ENCODE assay signal across 8 cellular contexts in the genomic region with DNA sequence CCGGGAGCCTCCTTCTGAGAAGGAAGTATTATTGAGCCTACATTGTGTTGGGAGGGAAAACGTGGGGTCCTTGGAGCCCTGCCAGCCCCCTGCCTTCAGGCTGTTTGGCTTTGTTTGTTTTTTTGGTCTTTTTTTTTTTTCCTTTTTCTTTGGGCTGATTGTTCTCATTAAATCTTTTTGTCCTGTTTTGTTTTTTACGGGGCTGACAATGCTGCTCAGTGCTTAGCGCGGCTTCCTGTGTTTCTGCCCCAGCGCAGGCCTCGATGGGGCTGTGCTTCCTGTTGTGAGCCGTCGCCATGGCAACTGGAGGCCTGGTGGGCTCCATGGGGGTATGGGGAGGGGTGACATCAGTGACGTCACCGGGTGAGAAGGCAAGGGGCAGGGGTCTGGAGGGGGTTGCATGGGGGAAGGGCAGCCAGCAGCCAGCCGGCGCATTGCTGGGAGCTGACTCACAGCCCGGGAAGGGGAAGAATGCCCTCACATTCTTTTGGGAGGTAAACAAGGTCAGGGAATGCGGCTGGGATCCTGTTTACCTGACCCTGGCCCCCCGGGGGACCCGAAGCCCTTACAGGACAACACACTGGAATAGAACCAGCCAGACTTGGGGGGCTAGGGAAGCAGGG. TPM values are rescaled to one million over a fixed set of nuclear protein-coding genes. Genes with fewer than 3 reads are reported as not detected.
DNase-seq lines count a peak whose midpoint lies in the region; ATAC-seq and TF ChIP-seq lines count a peak whose summit lies in the region.

No MANE protein-coding gene starts in this region.

- POLR2A ChIA-PET in Panc1 (lab: Charles Lee), result interaction anchor here (0.6 kb wide), 1 partner anchor 34 kb away, joined by 5 read pairs; no protein-coding TSS in a partner anchor

- BruUV-seq in Panc1 (replicated peaks; lab: Mats Ljungman, UMichigan), result no TSS peak

- 3 to 4% methylated on average over 17 of the region's 17 CpGs for WGBS in tibial nerve, 2 donors

- no peaks in the 10 kb centered on the region for H3K27me3 ChIP-seq in Panc1 (ENCODE audit: control insufficient read depth, insufficient read depth, low read length)
- no peaks in the 10 kb centered on the region for H3K27me3 ChIP-seq in tibial nerve

- H3K4me1 ChIP-seq in Panc1 (ENCODE audit: control insufficient read depth, insufficient read depth, low read length) (peaks cover 71% of the 10 kb centered on the region), tibial nerve (peaks cover 3 to 92% (median 62%) of the 10 kb centered on the region in 4 donors)

- in situ Hi-C loops in Panc1 (cut with HindIII; ENCODE audit: low pct_unique_long_range_greater_than_20kb, low sequenced_read_pairs), result no loop called here

- ATAC-seq in Panc1, result peak; percentile 62
- ATAC-seq in omental fat pad (ENCODE audit: low FRiP score), result peak; percentile 45
- ATAC-seq in GM21423 (IDR thresholded peaks at IDR 0.05; ENCODE audit: unreplicated experiment), result no peak

- H3K9me3 ChIP-seq in Panc1 (ENCODE audit: control insufficient read depth, insufficient read depth, low read depth, low read length), result no peaks in the 10 kb centered on the region
- no peaks in the 10 kb centered on the region for H3K9me3 ChIP-seq in tibial nerve

- DNase-seq in GDM1 (lab: John Stamatoyannopoulos, UW) (peak; percentile 44), Panc1 (ENCODE audit: low read depth, low spot score) (peak; percentile 28), globus pallidus (ENCODE audit: low spot score) (peak; percentile 18), omental fat pad (ENCODE audit: low spot score) (peak; percentile 76), tibial nerve (ENCODE audit: low spot score in 2 of 2) (peak; percentile 77 to 81), SKM-1 treated with dmso at 0.1 percent for 144 hours (lab: John Stamatoyannopoulos, UW; ENCODE audit: unreplicated experiment) (no peak)
- peak; percentile 59 for DNase-seq in activated naive CD4-positive, alpha-beta T cell treated with Interleukin-2 at 50 U/mL for 16 hours

- no peak overlapping the region for H3K4me3 ChIP-seq in Panc1 (ENCODE audit: low read depth in 2 of 2, low read length in 2 of 2)
- H3K4me3 ChIP-seq in tibial nerve, result no peak overlapping the region

- intact Hi-C loops in Panc1 (cut with micrococcal nuclease; ENCODE audit: unreplicated experiment), result loop anchor here (5.0 kb wide), 2 partner anchors 58 to 138 kb away; no protein-coding TSS in a partner anchor

- H3K27ac ChIP-seq in Panc1 (ENCODE audit: low read length) (peak overlapping the region; percentile 97), tibial nerve (peak overlapping the region; percentile 60 to 95 (median 88))

- peak; percentile 59 to 90 for TF ChIP-seq EP300 in tibial nerve (IDR thresholded peaks at IDR 0.05)

- TF ChIP-seq CTCF in Panc1 (IDR thresholded peaks at IDR 0.05) (no peak), omental fat pad (IDR thresholded peaks at IDR 0.05) (no peak), tibial nerve (IDR thresholded peaks at IDR 0.05) (no peak)

- CTCF ChIA-PET in Panc1 (lab: Charles Lee), result interaction anchor here (0.5 to 0.9 kb wide), 2 partner anchors 41 to 116 kb away, joined by 3 to 12 read pairs; no protein-coding TSS in a partner anchor

- no peak for TF ChIP-seq POLR2A in tibial nerve (IDR thresholded peaks at IDR 0.05)

- no peaks in the 10 kb centered on the region for H3K36me3 ChIP-seq in Panc1 (ENCODE audit: control insufficient read depth, insufficient read depth, low read length)
- no peaks in the 10 kb centered on the region for H3K36me3 ChIP-seq in tibial nerve

RNA-seq across cellular contexts. Expression of gene CBX7, which starts 22.1 kb away (rescaled TPM):
- total RNA-seq in Panc1 (2021; ENCODE audit: unreplicated experiment) (14.5 TPM), omental fat pad (10 to 100 TPM; 22.6 to 74.9 (median 30.8) TPM), tibial nerve (100 to 1,000 TPM; 189 to 264 (median 206) TPM)
- 11.6 TPM for polyA plus RNA-seq in Panc1 (2012; ENCODE audit: insufficient read length)
